In genomic region chr1:16144325-16145029, GRCh38 we compare ENCODE assay signal across 1 cellular context.
TF ChIP-seq lines count a peak whose summit lies in the region.

No MANE protein-coding gene starts in this region.

TF ChIP-seq in H1, 55 proteins besides CTCF, POLR2A, EP300 and RAD21 (continued from another document):
- TF ChIP-seq HDAC2 (IDR thresholded peaks at IDR 0.05; ENCODE audit: borderline replicate concordance in 1 of 2, low read depth in 2 of 2, low read length in 2 of 2), result peak in 1 of 2 experiments; percentile 64; a peak in 1 of 4 replicates
TF ChIP-seq in H1: peak in this region for 2.
